1 cellular context compared by ENCODE assay signal in genomic region chr16:11152677-11153321, GRCh38.
TF ChIP-seq lines count a peak whose summit lies in the region.

No MANE protein-coding gene starts in this region.

TF ChIP-seq in HepG2, 621 proteins besides CTCF, POLR2A, EP300 and RAD21 (continued from another document and continues in another):
- no peak for TF ChIP-seq ZNF740 (CRISPR knock-in tag; IDR thresholded peaks at IDR 0.05)
- TF ChIP-seq ZNF407 (CRISPR knock-in tag; IDR thresholded peaks at IDR 0.05; ENCODE audit: not compliant biosample characterization), result no peak
- no peak for TF ChIP-seq TCF7L2 (IDR thresholded peaks at IDR 0.05; ENCODE audit: low read depth, low read length)
- no peak for TF ChIP-seq ZNF292 (CRISPR knock-in tag; IDR thresholded peaks at IDR 0.05; ENCODE audit: borderline replicate concordance, low read depth)
- TF ChIP-seq CEBPG (CRISPR knock-in tag; IDR thresholded peaks at IDR 0.05), result 0 out of 2 replicates have a peak, but pooled peaks have one; percentile 8
- no peak for TF ChIP-seq ZNF678 (CRISPR knock-in tag; IDR thresholded peaks at IDR 0.05)
- no peak for TF ChIP-seq FOXK2 (IDR thresholded peaks at IDR 0.05)
- no peak for TF ChIP-seq ZFP36L1 (CRISPR knock-in tag; IDR thresholded peaks at IDR 0.05)
- TF ChIP-seq, protein P1, sequence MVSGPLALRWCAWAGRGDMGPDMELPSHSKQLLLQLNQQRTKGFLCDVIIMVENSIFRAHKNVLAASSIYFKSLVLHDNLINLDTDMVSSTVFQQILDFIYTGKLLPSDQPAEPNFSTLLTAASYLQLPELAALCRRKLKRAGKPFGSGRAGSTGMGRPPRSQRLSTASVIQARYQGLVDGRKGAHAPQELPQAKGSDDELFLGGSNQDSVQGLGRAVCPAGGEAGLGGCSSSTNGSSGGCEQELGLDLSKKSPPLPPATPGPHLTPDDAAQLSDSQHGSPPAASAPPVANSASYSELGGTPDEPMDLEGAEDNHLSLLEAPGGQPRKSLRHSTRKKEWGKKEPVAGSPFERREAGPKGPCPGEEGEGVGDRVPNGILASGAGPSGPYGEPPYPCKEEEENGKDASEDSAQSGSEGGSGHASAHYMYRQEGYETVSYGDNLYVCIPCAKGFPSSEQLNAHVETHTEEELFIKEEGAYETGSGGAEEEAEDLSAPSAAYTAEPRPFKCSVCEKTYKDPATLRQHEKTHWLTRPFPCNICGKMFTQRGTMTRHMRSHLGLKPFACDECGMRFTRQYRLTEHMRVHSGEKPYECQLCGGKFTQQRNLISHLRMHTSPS (CRISPR knock-in tag; IDR thresholded peaks at IDR 0.05; ENCODE audit: low read depth), result no peak
- 0 out of 2 replicates have a peak, but pooled peaks have one; percentile 29 for TF ChIP-seq PATZ1 (CRISPR knock-in tag; IDR thresholded peaks at IDR 0.05)
- TF ChIP-seq ARID2 (CRISPR knock-in tag; IDR thresholded peaks at IDR 0.05; ENCODE audit: borderline replicate concordance), result 0 out of 2 replicates have a peak, but pooled peaks have one; percentile 68
- TF ChIP-seq ARID4A (CRISPR knock-in tag; IDR thresholded peaks at IDR 0.05; ENCODE audit: borderline replicate concordance), result peak; percentile 24; the same call in 1 of the 2 replicates
- TF ChIP-seq NR2F6 (IDR thresholded peaks at IDR 0.05), result peak; percentile 71
- TF ChIP-seq NR2F6 (CRISPR knock-in tag; IDR thresholded peaks at IDR 0.05), result peak; percentile 66
- no peak for TF ChIP-seq ZKSCAN8 (CRISPR knock-in tag; IDR thresholded peaks at IDR 0.05; ENCODE audit: borderline replicate concordance)
- no peak for TF ChIP-seq MEIS2 (CRISPR knock-in tag; IDR thresholded peaks at IDR 0.05)
- no peak for TF ChIP-seq ZNF576 (CRISPR knock-in tag; IDR thresholded peaks at IDR 0.05)
- TF ChIP-seq ZNF501 (CRISPR knock-in tag; IDR thresholded peaks at IDR 0.05), result no peak
- TF ChIP-seq AKAP8 (CRISPR knock-in tag; IDR thresholded peaks at IDR 0.05), result no peak
- no peak for TF ChIP-seq ZNF788 (CRISPR knock-in tag; IDR thresholded peaks at IDR 0.05; ENCODE audit: borderline replicate concordance)
- TF ChIP-seq SNRNP70 (IDR thresholded peaks at IDR 0.05; ENCODE audit: low read depth, low read length), result no peak
- no peak for TF ChIP-seq FOXA3 (CRISPR knock-in tag; IDR thresholded peaks at IDR 0.05)
- no peak for TF ChIP-seq NR2C2 (CRISPR knock-in tag; IDR thresholded peaks at IDR 0.05; ENCODE audit: borderline replicate concordance)
- TF ChIP-seq ZNF17 (CRISPR knock-in tag; IDR thresholded peaks at IDR 0.05), result no peak
- no peak for TF ChIP-seq CEBPB (IDR thresholded peaks at IDR 0.05; ENCODE audit: borderline replicate concordance, low read depth, low read length)
- TF ChIP-seq CHD2 (IDR thresholded peaks at IDR 0.05; ENCODE audit: low read depth, low read length), result no peak
- TF ChIP-seq TP53 (CRISPR knock-in tag; conservative IDR thresholded peaks at IDR 0.05), result no peak
- TF ChIP-seq SALL1 (CRISPR knock-in tag; IDR thresholded peaks at IDR 0.05), result peak; percentile 37; the same call in 1 of the 2 replicates
- no peak for TF ChIP-seq ZNF10 (CRISPR knock-in tag; IDR thresholded peaks at IDR 0.05; ENCODE audit: borderline replicate concordance, low read depth)
- TF ChIP-seq SNAPC4 (CRISPR knock-in tag; IDR thresholded peaks at IDR 0.05), result no peak
- no peak for TF ChIP-seq MXD4 (CRISPR knock-in tag; IDR thresholded peaks at IDR 0.05)
- no peak for TF ChIP-seq FOXC1 (CRISPR knock-in tag; IDR thresholded peaks at IDR 0.05; ENCODE audit: borderline replicate concordance)
- TF ChIP-seq ZNF256 (CRISPR knock-in tag; conservative IDR thresholded peaks at IDR 0.05), result no peak
